Comparison of ENCODE assay signal across 8 cellular contexts in the genomic region with DNA sequence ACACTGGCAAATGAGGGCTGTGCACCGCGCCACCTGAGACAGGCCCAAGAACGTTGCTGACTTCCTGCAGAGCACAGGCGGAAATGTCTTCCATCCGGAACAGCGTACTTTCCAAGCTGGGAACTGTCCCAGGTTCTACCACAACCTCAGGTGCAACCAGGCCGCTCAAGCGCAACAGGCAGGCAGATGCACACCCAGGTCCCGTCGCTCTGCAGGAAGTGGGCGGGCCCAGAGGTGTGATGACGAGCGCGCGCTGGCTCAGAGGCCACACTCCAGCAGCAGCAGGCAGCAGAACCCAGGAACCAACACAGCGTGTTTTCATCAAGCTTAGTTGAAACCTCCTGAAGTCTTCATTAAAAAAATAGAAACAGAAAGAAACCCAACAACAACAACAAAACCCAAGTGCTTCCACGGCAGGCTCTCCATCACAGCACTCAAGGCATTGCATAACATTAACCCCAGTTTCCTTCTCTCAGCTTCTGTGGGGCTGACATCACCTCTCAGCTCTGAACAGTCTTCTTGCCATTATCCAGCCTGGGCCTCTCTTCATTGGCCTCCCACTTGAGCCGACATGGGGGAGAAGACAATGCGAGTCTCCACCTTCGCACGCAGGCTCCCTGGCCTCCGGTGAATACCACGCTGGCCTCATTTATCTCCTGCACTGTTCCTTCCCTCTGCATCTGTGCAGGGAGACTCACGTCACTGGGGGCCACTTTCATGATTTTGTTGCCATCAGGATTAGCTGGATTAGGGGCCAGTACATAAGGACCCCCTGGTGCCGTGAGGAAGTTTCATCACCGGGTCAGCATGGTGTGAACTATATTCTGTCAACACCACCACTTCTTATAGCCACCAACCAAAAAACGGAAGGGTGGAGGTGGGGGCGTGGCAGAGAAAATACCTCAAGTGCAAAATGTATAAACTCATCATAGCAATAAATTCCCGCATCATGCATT. TPM values are rescaled to one million over a fixed set of nuclear protein-coding genes. Genes with fewer than 3 reads are reported as not detected.
DNase-seq lines count a peak whose midpoint lies in the region; ATAC-seq and TF ChIP-seq lines count a peak whose summit lies in the region.

No MANE protein-coding gene starts in this region.

- no peaks in the 10 kb centered on the region for H3K27me3 ChIP-seq in colonic mucosa

- DNase-seq in NCI-H1694 treated with DMSO at 0.1 percent for 48 hours (lab: John Stamatoyannopoulos, UW): peak; percentile 48
- peak; percentile 78 for DNase-seq in colonic mucosa
- DNase-seq in sciatic nerve (ENCODE audit: low spot score): peak; percentile 76
- DNase-seq in cerebellar cortex (ENCODE audit: low spot score): no peak
- DNase-seq in mesothelial cell of epicardium (ENCODE audit: low spot score in 2 of 2, unreplicated experiment in 2 of 2): no peak

- no peak overlapping the region for H3K4me3 Mint-ChIP-seq in mesothelial cell of epicardium

- no peaks in the 10 kb centered on the region for H3K4me1 ChIP-seq in colonic mucosa

- no peaks in the 10 kb centered on the region for H3K9me3 Mint-ChIP-seq in mesothelial cell of epicardium

- peak overlapping the region; percentile 6 for H3K4me3 ChIP-seq in colonic mucosa

- TF ChIP-seq CTCF in colonic mucosa (IDR thresholded peaks at IDR 0.05): no peak
- TF ChIP-seq CTCF in mesothelial cell of epicardium (IDR thresholded peaks at IDR 0.05; ENCODE audit: unreplicated experiment): no peak

- no peaks in the 10 kb centered on the region for H3K9me3 ChIP-seq in colonic mucosa

- peaks cover 4% of the 10 kb centered on the region for H3K36me3 Mint-ChIP-seq in mesothelial cell of epicardium

- H3K27me3 Mint-ChIP-seq in mesothelial cell of epicardium (ENCODE audit: low read depth): no peaks in the 10 kb centered on the region

- peak overlapping the region in 1 of 2 donors; percentile 58 for H3K9ac ChIP-seq in colonic mucosa (ENCODE audit: low read depth in 2 of 2, low read length in 2 of 2)

- H3K27ac Mint-ChIP-seq in mesothelial cell of epicardium: no peak overlapping the region

- H3K36me3 ChIP-seq in colonic mucosa: no peaks in the 10 kb centered on the region

- intact Hi-C loops in colonic mucosa (cut with DNase I): no loop called here
- intact Hi-C loops in sciatic nerve (cut with DNase I): no loop called here

- H3K4me1 Mint-ChIP-seq in mesothelial cell of epicardium: peaks cover 54% of the 10 kb centered on the region

- peak overlapping the region; percentile 56 for H3K27ac ChIP-seq in colonic mucosa

- ATAC-seq in GM18499 (IDR thresholded peaks at IDR 0.05; ENCODE audit: insufficient read depth, unreplicated experiment) (peak; percentile 73), HG02623 (IDR thresholded peaks at IDR 0.05; ENCODE audit: unreplicated experiment) (peak; percentile 83), sciatic nerve (peak; percentile 74)
- ATAC-seq in activated CD4-positive, CD25-positive, alpha-beta regulatory T cell treated with anti-CD3 and anti-CD28 coated beads, Interleukin-2, amount 50 U/mL, for 24 hours: peak; percentile 99

RNA-seq across cellular contexts. Expression of a gene that starts 22.1 kb away (rescaled TPM):
- total RNA-seq in colonic mucosa (10 to 100 TPM; 18.7 to 24.6 TPM), sciatic nerve (136 TPM), mesothelial cell of epicardium (29.9 to 36.3 TPM (median 36.1 TPM) in 3 replicates)

Comparison
In these comparisons a context has a peak if more than half of its experiments do, and no peak if none do; other contexts are left out.
1. DNase-seq: peak in NCI-H1694 treated with DMSO at 0.1 percent for 48 hours (single experiment), colonic mucosa (single experiment) and sciatic nerve (single experiment); none in cerebellar cortex (single experiment) and mesothelial cell of epicardium (0 of 2).
2. Peak in every context shown above with its lines, with median percentiles within 50 percentile points of each other: ATAC-seq.